8 cellular contexts compared by ENCODE assay signal in the genomic region with DNA sequence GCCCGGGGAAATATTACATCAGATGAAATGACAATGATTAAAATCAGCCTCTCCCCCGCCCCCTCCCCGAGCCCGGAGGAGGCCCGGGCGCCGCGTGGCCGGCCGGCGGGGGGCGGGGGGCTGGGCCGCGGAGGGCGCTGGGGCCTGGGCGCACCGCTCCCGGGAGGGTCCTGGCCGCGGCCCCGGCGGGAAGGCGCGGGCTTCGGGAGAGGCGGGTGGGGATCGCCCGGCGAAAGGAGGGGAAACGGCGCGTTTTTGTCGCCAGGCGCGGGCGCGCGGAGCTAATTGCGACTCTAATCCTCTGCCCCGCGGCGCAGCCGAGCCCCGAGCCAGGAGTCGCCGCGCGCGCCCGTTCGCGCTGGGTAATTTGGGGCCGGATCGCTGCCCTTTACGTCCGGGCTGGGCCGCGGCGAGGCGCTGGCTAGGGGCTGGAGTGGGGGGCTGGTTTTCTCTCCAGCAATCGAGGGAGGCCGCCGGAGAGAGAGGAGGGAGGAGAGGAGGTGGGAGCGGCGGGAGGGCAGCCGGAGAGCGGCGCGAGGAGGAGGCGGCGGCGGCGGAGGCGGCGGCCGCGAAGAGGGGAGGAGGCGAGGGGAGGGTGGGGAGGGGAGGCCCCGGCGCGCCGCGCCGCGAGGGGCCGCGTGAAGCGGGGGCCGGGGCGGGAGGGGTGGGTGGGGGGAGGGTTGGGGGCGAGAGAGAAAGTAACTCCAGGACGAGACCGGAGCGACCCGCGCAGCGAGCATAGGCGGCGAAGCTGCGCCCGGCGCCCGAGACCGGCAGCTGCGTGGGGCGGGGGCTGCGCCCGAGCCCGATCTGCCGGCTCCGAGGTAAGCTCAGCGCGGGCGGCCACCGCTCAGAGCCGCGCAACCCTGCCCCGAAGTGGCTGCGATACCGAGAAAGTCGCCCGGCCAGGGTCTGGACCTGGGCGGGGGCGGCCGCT. TPM values are rescaled to one million over a fixed set of nuclear protein-coding genes. Genes with fewer than 3 reads are reported as not detected.
DNase-seq lines count a peak whose midpoint lies in the region; ATAC-seq and TF ChIP-seq lines count a peak whose summit lies in the region.

A gene with protein sequence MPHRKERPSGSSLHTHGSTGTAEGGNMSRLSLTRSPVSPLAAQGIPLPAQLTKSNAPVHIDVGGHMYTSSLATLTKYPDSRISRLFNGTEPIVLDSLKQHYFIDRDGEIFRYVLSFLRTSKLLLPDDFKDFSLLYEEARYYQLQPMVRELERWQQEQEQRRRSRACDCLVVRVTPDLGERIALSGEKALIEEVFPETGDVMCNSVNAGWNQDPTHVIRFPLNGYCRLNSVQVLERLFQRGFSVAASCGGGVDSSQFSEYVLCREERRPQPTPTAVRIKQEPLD (plus strand): TSS at position 707 of the 937 bp plus-strand sequence. CDS start 3,585 bp downstream, outside the sequence.

- peaks cover 2% of the 10 kb centered on the region for H3K4me1 Mint-ChIP-seq in activated CD4-positive, alpha-beta T cell treated with anti-CD3 and anti-CD28 coated beads for 36 hours

- peaks cover 21% of the 10 kb centered on the region for H3K27me3 Mint-ChIP-seq in activated CD4-positive, alpha-beta T cell treated with anti-CD3 and anti-CD28 coated beads for 36 hours

- peak within 1 kb of the TSS; percentile 37 for H3K27ac Mint-ChIP-seq in activated CD4-positive, alpha-beta T cell treated with anti-CD3 and anti-CD28 coated beads for 36 hours

- ATAC-seq in activated CD4-positive, alpha-beta T cell treated with anti-CD3 and anti-CD28 coated beads for 36 hours: peak; percentile 33
- ATAC-seq in HG02981 (IDR thresholded peaks at IDR 0.05; ENCODE audit: unreplicated experiment): no peak

- CTCF ChIA-PET in activated CD4-positive, alpha-beta T cell treated with anti-CD3 and anti-CD28 coated beads for 36 hours (lab: Charles Lee): interaction anchor here (0.5 to 1.5 kb wide), 6 partner anchors 19 to 903 kb away, joined by 3 to 5 read pairs (median 3); no protein-coding TSS in a partner anchor

- no peak for TF ChIP-seq CTCF in cardiac fibroblast (IDR thresholded peaks at IDR 0.05; ENCODE audit: low read depth, low read length)

- H3K9me3 Mint-ChIP-seq in activated CD4-positive, alpha-beta T cell treated with anti-CD3 and anti-CD28 coated beads for 36 hours (ENCODE audit: low read depth): no peaks in the 10 kb centered on the region

- POLR2A ChIA-PET in activated CD4-positive, alpha-beta T cell treated with anti-CD3 and anti-CD28 coated beads for 36 hours (lab: Charles Lee): interaction anchor here (0.6 kb wide), 1 partner anchor 417 kb away, joined by 3 read pairs; no protein-coding TSS in a partner anchor

- peak within 1 kb of the TSS; percentile 91 to 99 (median 98) for H3K27ac ChIP-seq in skin epidermis

- peak within 1 kb of the TSS; percentile 68 to 79 for H3K4me3 ChIP-seq in cardiac fibroblast (replicated peaks in 1 of 2; ENCODE audit: low read depth in 2 of 2, low read length in 2 of 2)
- peak within 1 kb of the TSS; percentile 58 to 80 (median 77) for H3K4me3 ChIP-seq in skin epidermis

- peak; percentile 65 for DNase-seq in activated CD4-positive, alpha-beta T cell treated with anti-CD3 and anti-CD28 coated beads for 36 hours
- no peak for DNase-seq in activated CD4-positive, alpha-beta T cell treated with anti-CD3 and anti-CD28 coated beads for 1 hour
- DNase-seq in RKO (ENCODE audit: low spot score) (peak; percentile 53), cardiac fibroblast (ENCODE audit: low read depth in 2 of 2) (peak; percentile 58 to 70), iris pigment epithelial cell (ENCODE audit: low read depth) (peak; percentile 59), cortex of kidney (lab: John Stamatoyannopoulos, UW) (no peak)

- intact Hi-C loops in activated CD4-positive, alpha-beta T cell treated with anti-CD3 and anti-CD28 coated beads for 36 hours (cut with DNase I, micrococcal nuclease): loop anchor here in 1 of 2 experiments (1.0 to 10.0 kb wide), 5 partner anchors 24 to 619 kb away; a partner anchor contains a TSS

- H3K36me3 Mint-ChIP-seq in activated CD4-positive, alpha-beta T cell treated with anti-CD3 and anti-CD28 coated beads for 36 hours (ENCODE audit: low read depth): no peaks in the 10 kb centered on the region

- peak within 1 kb of the TSS; percentile 72 for H3K4me3 Mint-ChIP-seq in activated CD4-positive, alpha-beta T cell treated with anti-CD3 and anti-CD28 coated beads for 36 hours

RNA-seq across cellular contexts. Expression of the gene that starts here (rescaled TPM):
- total RNA-seq in activated CD4-positive, alpha-beta T cell treated with anti-CD3 and anti-CD28 coated beads for 36 hours: 1 to 10 TPM; 8.7 to 9.6 TPM

Comparison
In these comparisons a context has a peak if more than half of its experiments do, and no peak if none do; other contexts are left out.
1. DNase-seq: peak in activated CD4-positive, alpha-beta T cell treated with anti-CD3 and anti-CD28 coated beads for 36 hours (single experiment), RKO (single experiment), cardiac fibroblast (2 of 2) and iris pigment epithelial cell (single experiment); none in activated CD4-positive, alpha-beta T cell treated with anti-CD3 and anti-CD28 coated beads for 1 hour (single experiment) and cortex of kidney (single experiment).